Comparison of ENCODE assay signal across 23 cellular contexts in genomic region chr6:84013931-84014330, GRCh38. TPM values are rescaled to one million over a fixed set of nuclear protein-coding genes. Genes with fewer than 3 reads are reported as not detected.
A peak's percentile ranks its signal among the peaks of the same experiment; 100 is the strongest.
DNase-seq lines count a peak whose midpoint lies in the region; ATAC-seq, FAIRE-seq and TF ChIP-seq lines count a peak whose summit lies in the region.
"Had no signal": no experiment of that assay in that cellular context is flagged by ENCODE, and none has a peak within 500 bp of the region (broad histone marks: within the 10 kb centered on the region; RNA-seq: fewer than 3 reads in every experiment).

No MANE protein-coding gene starts in this region.

- no peaks in the 10 kb centered on the region for H3K36me3 ChIP-seq in HEK293 (ENCODE audit: control insufficient read depth in 2 of 2, insufficient read depth in 1 of 2, low read length in 2 of 2)
- H3K36me3 ChIP-seq in K562 (ENCODE audit: control insufficient read depth, insufficient read depth, low read length): no peaks in the 10 kb centered on the region
- H3K36me3 ChIP-seq in mucosa of descending colon (ENCODE audit: low read depth): no peaks in the 10 kb centered on the region
- no peaks in the 10 kb centered on the region for H3K36me3 ChIP-seq in gastrocnemius medialis

- DNase-seq in DMS 273 (lab: John Stamatoyannopoulos, UW; ENCODE audit: unreplicated experiment) (peak; percentile 31), DMS 273 treated with DMSO at 0.1 percent for 48 hours (lab: John Stamatoyannopoulos, UW) (no peak), K562 (ENCODE audit: extremely low read depth in 1 of 4, low spot score in 3 of 4) (no peak), mucosa of descending colon (no peak), gastrocnemius medialis (no peak), NCI-H1417 (lab: John Stamatoyannopoulos, UW) (no peak)
- DNase-seq: AML-193; Caco-2; CD4-positive, alpha-beta T cell; DMS79 treated with DMSO at 0.1 percent for 48 hours; GF-D8; HCEC 1CT; KG1 had no signal

- no peak overlapping the region for H3K4me2 ChIP-seq in K562 (ENCODE audit: insufficient read depth, low read length)
- H3K4me2 ChIP-seq: A549, GM23338 had no signal

- H3K79me2 ChIP-seq in K562 (ENCODE audit: control insufficient read depth, insufficient read depth, low read length): no peaks in the 10 kb centered on the region

- no peak for TF ChIP-seq RAD21 in K562 (CRISPR knock-in tag; conservative IDR thresholded peaks at IDR 0.05 in 1 of 2, IDR thresholded peaks at IDR 0.05 in 1 of 2)

- H3K4me1 ChIP-seq in HEK293 (ENCODE audit: control insufficient read depth, insufficient read depth, low read length): no peaks in the 10 kb centered on the region
- H3K4me1 ChIP-seq in K562 (replicated peaks in 1 of 2; ENCODE audit: control insufficient read depth in 2 of 2, insufficient read depth in 2 of 2, low read length in 2 of 2): no peaks in the 10 kb centered on the region; a peak in 1 of 5 replicates
- no peaks in the 10 kb centered on the region for H3K4me1 ChIP-seq in mucosa of descending colon (ENCODE audit: low read depth)
- H3K4me1 ChIP-seq in gastrocnemius medialis: no peaks in the 10 kb centered on the region
- H3K4me1 ChIP-seq: A549, Caco-2 had no signal

- H2AFZ ChIP-seq in K562 (ENCODE audit: low read depth, low read length): peak overlapping the region; percentile 70; the same call in 1 of the 2 replicates

- TF ChIP-seq CTCF in HEK293 (tag by site-specific recombination; IDR thresholded peaks at IDR 0.05) (no peak), K562 (IDR thresholded peaks at IDR 0.05 in 2 of 3, conservative IDR thresholded peaks at IDR 0.05 in 1 of 3; ENCODE audit: insufficient read depth in 2 of 3, low read depth in 1 of 3, low read length in 3 of 3) (no peak), mucosa of descending colon (IDR thresholded peaks at IDR 0.05) (no peak), gastrocnemius medialis (IDR thresholded peaks at IDR 0.05 in 4 of 5, conservative IDR thresholded peaks at IDR 0.05 in 1 of 5) (no peak)

- no peak for TF ChIP-seq EP300 in K562 (IDR thresholded peaks at IDR 0.05; ENCODE audit: low read length)

- no peak overlapping the region for H3K27ac ChIP-seq in HEK293 (ENCODE audit: extremely low read depth, low read depth, low read length)
- no peak overlapping the region for H3K27ac ChIP-seq in K562 (ENCODE audit: extremely low read depth, low read depth, low read length)
- no peak overlapping the region for H3K27ac ChIP-seq in gastrocnemius medialis
- H3K27ac ChIP-seq: 22Rv1, A549, C4-2B had no signal

- TF ChIP-seq POLR2A in K562 (conservative IDR thresholded peaks at IDR 0.05) (no peak), gastrocnemius medialis (IDR thresholded peaks at IDR 0.05) (no peak)

- CTCF ChIA-PET in HEK293 (lab: Yijun Ruan, JAX) (interaction anchor here (0.6 to 0.7 kb wide), 2 partner anchors 1002 to 1113 kb away, joined by 3 to 4 read pairs; no protein-coding TSS in a partner anchor), K562 (lab: Yijun Ruan, JAX; ENCODE audit: low intra/inter-chr PET ratio) (no interaction called here)

- POLR2A ChIA-PET in HEK293 (lab: Yijun Ruan, JAX) (no interaction called here), K562 (lab: Yijun Ruan, JAX) (interaction anchor here (0.6 to 2.1 kb wide), 3 partner anchors 16 to 39 kb away, joined by 3 to 5 read pairs (median 4); partner anchors contain the start of gene MRAP2)

- no TSS peak for BruUV-seq in K562 (replicated peaks; lab: Mats Ljungman, UMichigan)

- no peak overlapping the region for H3K9ac ChIP-seq in K562 (ENCODE audit: insufficient read depth in 1 of 2, low read depth in 2 of 2, low read length in 2 of 2)

- H3K9me3 ChIP-seq in HEK293 (ENCODE audit: control insufficient read depth, insufficient read depth, low read depth, low read length) (no peaks in the 10 kb centered on the region), K562 (replicated peaks; ENCODE audit: control insufficient read depth, insufficient read depth, low read depth, low read length) (no peaks in the 10 kb centered on the region), mucosa of descending colon (no peaks in the 10 kb centered on the region), gastrocnemius medialis (no peaks in the 10 kb centered on the region)
- H3K9me3 ChIP-seq: A549, Caco-2 had no signal

- no peaks in the 10 kb centered on the region for H4K20me1 ChIP-seq in K562 (replicated peaks; ENCODE audit: control insufficient read depth, insufficient read depth, low read length)

- no peaks in the 10 kb centered on the region for H3K9me1 ChIP-seq in K562 (ENCODE audit: control insufficient read depth, insufficient read depth, low read length)

- ATAC-seq in K562 (peak; percentile 32; the same call in 1 of the 3 replicates), mucosa of descending colon (peak; percentile 29), gastrocnemius medialis (no peak)
- ATAC-seq: A549, GM23338, HepG2 had no signal

- H3K4me3 ChIP-seq in HEK293 (ENCODE audit: low read depth, low read length) (no peak overlapping the region), K562 (no peak overlapping the region), mucosa of descending colon (no peak overlapping the region), gastrocnemius medialis (no peak overlapping the region)
- H3K4me3 ChIP-seq: A549, GM23338 had no signal

- intact Hi-C loops in K562 (cut with micrococcal nuclease): no loop called here
- intact Hi-C loops in mucosa of descending colon (cut with DNase I, micrococcal nuclease): no loop called here
- intact Hi-C loops in gastrocnemius medialis (cut with DNase I; ENCODE audit: low total_unique reads): loop anchor here (10.0 kb wide), 1 partner anchor 471 kb away; no protein-coding TSS in a partner anchor

- no peak for FAIRE-seq in K562 (lab: Jason Lieb, UNC)
- FAIRE-seq: A549, D721Med, GM19239, H54, HepG2 had no signal

- no peaks in the 10 kb centered on the region for H3K27me3 ChIP-seq in K562 (ENCODE audit: control insufficient read depth in 2 of 2, insufficient read depth in 2 of 2, low read length in 2 of 2)
- peaks cover 0 to 2% (median 0%) of the 10 kb centered on the region in 3 donors for H3K27me3 ChIP-seq in gastrocnemius medialis

- in situ Hi-C loops in K562 (cut with MboI): no loop called here
- in situ Hi-C loops in gastrocnemius medialis (cut with MboI; ENCODE audit: low sequenced_read_pairs in 4 of 4): no loop called here

- 27% methylated on average over 3 of the region's 3 CpGs for WGBS in K562 (ENCODE audit: insufficient coverage, low coverage, missing lambda C conversion rate)

TF ChIP-seq in HEK293, 187 proteins besides CTCF, POLR2A, EP300 and RAD21 (continues in another document):
- TF ChIP-seq ZNF530 (tag by site-specific recombination; IDR thresholded peaks at IDR 0.05; ENCODE audit: low read depth) (no peak), ZNF561 (tag by site-specific recombination; IDR thresholded peaks at IDR 0.05; ENCODE audit: borderline replicate concordance) (no peak), GLI4 (tag by site-specific recombination; IDR thresholded peaks at IDR 0.05) (no peak)

TF ChIP-seq in K562, 482 proteins besides CTCF, POLR2A, EP300 and RAD21 (continues in another document):
- TF ChIP-seq ZNF280B (CRISPR knock-in tag; IDR thresholded peaks at IDR 0.05) (no peak), CREM (IDR thresholded peaks at IDR 0.05; ENCODE audit: low read depth) (no peak), POLR2AphosphoS5 (IDR thresholded peaks at IDR 0.05; ENCODE audit: control insufficient read depth, insufficient read depth, low read depth, low read length) (no peak), ZNF140 (CRISPR knock-in tag; IDR thresholded peaks at IDR 0.05) (no peak), RBM22 (IDR thresholded peaks at IDR 0.05; ENCODE audit: low read depth, low read length, poor library complexity, severe bottlenecking) (no peak), IRF2 (CRISPR knock-in tag; IDR thresholded peaks at IDR 0.05) (no peak), KLF13 (tag; IDR thresholded peaks at IDR 0.05; ENCODE audit: borderline replicate concordance, low read depth) (no peak), ZFPM2 (CRISPR knock-in tag; IDR thresholded peaks at IDR 0.05) (no peak)

RNA-seq across cellular contexts. Expression of gene MRAP2, which starts 19.6 kb away (rescaled TPM):
- 18.1 and 18.7 TPM in 2 replicates for total RNA-seq in K562 (2011; cell fraction: chromatin; rRNA removed; ENCODE audit: low replicate concordance)
- 15.3 and 20.5 TPM in 2 replicates for total RNA-seq in K562 (2011; cell fraction: nucleolus; rRNA removed)
- 27.9 and 37.3 TPM in 2 replicates for total RNA-seq in K562 (2011; cell fraction: nucleoplasm; rRNA removed)
- total RNA-seq in K562 (2014; rRNA removed): 7.8 and 8.6 TPM in 2 replicates
- total RNA-seq in K562 (2014; rRNA removed; fragmentation: Illumina TruSeq; extraction: Trizol): 12.0 and 15.3 TPM in 2 replicates
- total RNA-seq in K562 (2015; rRNA removed; fragmentation: Illumina TruSeq; extraction: Trizol): 11.8 and 12.6 TPM in 2 replicates
- 7.4 and 8.7 TPM in 2 replicates for total RNA-seq in K562 (2021)
- polyA plus RNA-seq in K562 (2011; rRNA removed): 30.7 and 38.9 TPM in 2 replicates
- 16.6 and 27.0 TPM in 2 replicates for polyA plus RNA-seq in K562 (2011; cell fraction: cytosol; rRNA removed)
- polyA plus RNA-seq in K562 (2011; cell fraction: nucleus; rRNA removed): 8.4 and 14.0 TPM in 2 replicates
- 7.1 and 10.8 TPM in 2 replicates for polyA plus RNA-seq in K562 (2012)
- polyA plus RNA-seq in K562 (2014; fragmentation: Illumina TruSeq; extraction: Trizol): 10.9 and 12.1 TPM in 2 replicates
- 1 to 10 TPM; 5.9 to 6.8 TPM for polyA plus RNA-seq in K562 (2014; fragmentation: Nextera tagmentation; extraction: Ambion mirVana)
- polyA plus RNA-seq in K562 (2014; rRNA removed): 8.0 and 9.3 TPM in 2 replicates
- polyA minus RNA-seq in K562 (2011; rRNA and poly(A)+ RNA removed): 26.8 and 27.7 TPM in 2 replicates
- polyA minus RNA-seq in K562 (2011; cell fraction: cytosol; rRNA and poly(A)+ RNA removed): 5.2 and 13.0 TPM in 2 replicates
- polyA minus RNA-seq in K562 (2011; cell fraction: nucleus; rRNA and poly(A)+ RNA removed): 4.0 and 5.1 TPM in 2 replicates
- 1 to 10 TPM; 2.4 to 9.0 (median 6.3) TPM for total RNA-seq in mucosa of descending colon
- total RNA-seq in gastrocnemius medialis: under 1 TPM in 1 of 4 donors, not detected in 3; 0.29 TPM
- total RNA-seq: CD4-positive, alpha-beta T cell had no signal
- polyA plus RNA-seq: IgD-negative memory B cell had no signal

Comparison
In these comparisons a context has a peak if more than half of its experiments do, and no peak if none do; other contexts are left out.
1. ATAC-seq: peak in K562 (single experiment) and mucosa of descending colon (single experiment); none in gastrocnemius medialis (0 of 2).